In genomic region chr15:74783072-74783807, GRCh38 we compare ENCODE assay signal across 8 cellular contexts. TPM values are rescaled to one million over a fixed set of nuclear protein-coding genes. Genes with fewer than 3 reads are reported as not detected.
DNase-seq lines count a peak whose midpoint lies in the region; ATAC-seq and TF ChIP-seq lines count a peak whose summit lies in the region.

No MANE protein-coding gene starts in this region.

- H3K27ac ChIP-seq in Peyer's patch = peak overlapping the region; percentile 85 to 99 (median 94)
- no peak overlapping the region for H3K27ac ChIP-seq in mesendoderm (ENCODE audit: low read depth, low read length)

- peak overlapping the region; percentile 75 for H3K9ac ChIP-seq in mesendoderm (ENCODE audit: low read length)

- ATAC-seq in HG03439 (IDR thresholded peaks at IDR 0.05; ENCODE audit: unreplicated experiment) = no peak
- ATAC-seq in HG02840 (IDR thresholded peaks at IDR 0.05; ENCODE audit: low FRiP score, unreplicated experiment) = no peak

- no peak for TF ChIP-seq POLR2A in Peyer's patch (IDR thresholded peaks at IDR 0.05)

- peak overlapping the region; percentile 98 for H3K4me2 ChIP-seq in mesendoderm (ENCODE audit: low read length)

- H3K23ac ChIP-seq in mesendoderm (ENCODE audit: low read length) = peak overlapping the region; percentile 89

- H3K4me1 ChIP-seq in Peyer's patch (peaks cover 16 to 87% (median 53%) of the 10 kb centered on the region in 4 donors), mesendoderm (ENCODE audit: control insufficient read depth, low read depth, low read length) (peaks cover 10% of the 10 kb centered on the region)

- no peak overlapping the region for H3K18ac ChIP-seq in mesendoderm (ENCODE audit: low read length)

- DNase-seq in activated T-cell treated with anti-CD3 and anti-CD28 coated beads for 48 hours (ENCODE audit: low read depth) (peak; percentile 34), Peyer's patch (peak in 1 of 3 donors; percentile 70), choroid plexus epithelial cell (ENCODE audit: low read depth) (peak; percentile 54), mesendoderm (no peak)
- no peak for DNase-seq in activated T-cell treated with anti-CD3 and anti-CD28 coated beads, Interleukin-2, amount 50 U/mL, for 1 hour
- DNase-seq in stimulated activated CD4-positive, alpha-beta T cell treated with anti-CD3 and anti-CD28 coated beads, Interleukin-4, amount 100 ng/mL, for 1 hour = no peak

- H3K9me3 ChIP-seq in Peyer's patch = no peaks in the 10 kb centered on the region

- no peak overlapping the region for H4K8ac ChIP-seq in mesendoderm (ENCODE audit: low read depth, low read length)

- H3K79me2 ChIP-seq in mesendoderm (ENCODE audit: control insufficient read depth, insufficient read depth, low read length) = peaks cover 29% of the 10 kb centered on the region

- peaks cover 33% of the 10 kb centered on the region for H3K79me1 ChIP-seq in mesendoderm (ENCODE audit: low read length)

- H4K5ac ChIP-seq in mesendoderm (ENCODE audit: low read length) = no peak overlapping the region

- peak overlapping the region; percentile 82 for H2AK5ac ChIP-seq in mesendoderm (ENCODE audit: low read length)

- no CpG with 5 or more reads among the region's 13 CpGs for WGBS in mesendoderm (ENCODE audit: extremely low coverage, insufficient coverage, low lambda C conversion rate)

- H3K27me3 ChIP-seq in Peyer's patch (no peaks in the 10 kb centered on the region), mesendoderm (ENCODE audit: insufficient read depth, low read length, poor library complexity) (no peaks in the 10 kb centered on the region)

- H3K36me3 ChIP-seq in Peyer's patch (no peaks in the 10 kb centered on the region), mesendoderm (ENCODE audit: control insufficient read depth, insufficient read depth, low read length) (no peaks in the 10 kb centered on the region)

- H2BK5ac ChIP-seq in mesendoderm (ENCODE audit: low read length) = no peak overlapping the region

- H3K56ac ChIP-seq in mesendoderm (ENCODE audit: low read length) = peak overlapping the region; percentile 95

- TF ChIP-seq CTCF in Peyer's patch (IDR thresholded peaks at IDR 0.05) (no peak), choroid plexus epithelial cell (conservative IDR thresholded peaks at IDR 0.05; ENCODE audit: low read depth, low read length) (no peak)

- no peak overlapping the region for H2BK15ac ChIP-seq in mesendoderm (replicated peaks; ENCODE audit: low read depth)

- H2BK120ac ChIP-seq in mesendoderm (ENCODE audit: low read depth, low read length) = no peak overlapping the region

- H3K4ac ChIP-seq in mesendoderm (ENCODE audit: low read depth, low read length) = no peak overlapping the region

- H3K4me3 ChIP-seq in Peyer's patch = peak overlapping the region; percentile 83 to 98 (median 88)
- H3K4me3 ChIP-seq in choroid plexus epithelial cell (ENCODE audit: low read depth, low read length) = peak overlapping the region; percentile 72
- H3K4me3 ChIP-seq in mesendoderm (ENCODE audit: low read length) = peak overlapping the region; percentile 89

RNA-seq across cellular contexts. Expression of gene CSK, which starts 1.4 kb away (rescaled TPM):
- 100 to 1,000 TPM in 1 of 4 donors, 10 to 100 TPM in 3; 53.8 to 122 (median 66.2) TPM for total RNA-seq in Peyer's patch
- 26.0 TPM for polyA plus RNA-seq in mesendoderm (2013, experiment 1 of 2)
- polyA plus RNA-seq in mesendoderm (2013, experiment 2 of 2) = 26.9 TPM

RNA-seq across cellular contexts. Expression of gene LMAN1L, which starts 29.4 kb away (rescaled TPM):
- not detected for total RNA-seq in Peyer's patch
- polyA plus RNA-seq in mesendoderm (2013, experiment 1 of 2) = not detected
- not detected for polyA plus RNA-seq in mesendoderm (2013, experiment 2 of 2)

RNA-seq across cellular contexts. Expression of gene CYP1A2, which starts 34.6 kb away (rescaled TPM):
- not detected for total RNA-seq in Peyer's patch
- polyA plus RNA-seq in mesendoderm (2013, experiment 1 of 2) = not detected
- polyA plus RNA-seq in mesendoderm (2013, experiment 2 of 2) = not detected

RNA-seq across cellular contexts. Expression of gene CPLX3, which starts 43.2 kb away (rescaled TPM):
- total RNA-seq in Peyer's patch = not detected
- polyA plus RNA-seq in mesendoderm (2013, experiment 1 of 2) = 0.22 TPM
- 0.24 TPM for polyA plus RNA-seq in mesendoderm (2013, experiment 2 of 2)

RNA-seq across cellular contexts. Expression of gene CYP1A1, which starts 57.9 kb away (rescaled TPM):
- 1 to 10 TPM in 1 of 4 donors, under 1 TPM in 1, not detected in 2; 0.70 to 3.3 TPM for total RNA-seq in Peyer's patch
- 0.01 TPM for polyA plus RNA-seq in mesendoderm (2013, experiment 1 of 2)
- 0.03 TPM for polyA plus RNA-seq in mesendoderm (2013, experiment 2 of 2)

Comparison
In these comparisons a context has a peak if more than half of its experiments do, and no peak if none do; other contexts are left out.
1. DNase-seq: peak in activated T-cell treated with anti-CD3 and anti-CD28 coated beads for 48 hours (single experiment) and choroid plexus epithelial cell (single experiment); none in activated T-cell treated with anti-CD3 and anti-CD28 coated beads, Interleukin-2, amount 50 U/mL, for 1 hour (single experiment), mesendoderm (single experiment) and stimulated activated CD4-positive, alpha-beta T cell treated with anti-CD3 and anti-CD28 coated beads, Interleukin-4, amount 100 ng/mL, for 1 hour (single experiment).
2. Peak in every context shown above with its lines, with median percentiles within 50 percentile points of each other: H3K4me3 ChIP-seq.